Comparison of ENCODE assay signal across 7 cellular contexts in genomic region chr14:51828017-51828797, GRCh38. TPM values are rescaled to one million over a fixed set of nuclear protein-coding genes. Genes with fewer than 3 reads are reported as not detected.
DNase-seq lines count a peak whose midpoint lies in the region; ATAC-seq and TF ChIP-seq lines count a peak whose summit lies in the region.

No MANE protein-coding gene starts in this region.

- no peak overlapping the region for H3K4me3 ChIP-seq in Panc1 (ENCODE audit: low read depth in 2 of 2, low read length in 2 of 2)

- H3K27ac Mint-ChIP-seq in immature natural killer cell, result peak overlapping the region in 2 of 6 donors; percentile 14 to 67
- no peak overlapping the region for H3K27ac Mint-ChIP-seq in stimulated activated effector memory CD8-positive, alpha-beta T cell treated with anti-CD3 and anti-CD28 coated beads, Interleukin-12 subunit alpha, Interleukin-12 subunit beta, amount 100 ng/mL, for 72 hours

- peaks cover 0 to 3% (median 0%) of the 10 kb centered on the region in 3 donors for H3K36me3 Mint-ChIP-seq in immature natural killer cell
- no peaks in the 10 kb centered on the region for H3K36me3 Mint-ChIP-seq in stimulated activated effector memory CD8-positive, alpha-beta T cell treated with anti-CD3 and anti-CD28 coated beads, Interleukin-12 subunit alpha, Interleukin-12 subunit beta, amount 100 ng/mL, for 72 hours

- DNase-seq in Panc1 (ENCODE audit: low read depth, low spot score), result no peak
- DNase-seq in activated T-cell treated with anti-CD3 and anti-CD28 coated beads, Interleukin-2, amount 50 U/mL, for 48 hours, result peak; percentile 82 to 86
- peak; percentile 60 to 65 (median 64) for DNase-seq in immature natural killer cell
- DNase-seq in stimulated activated effector memory CD8-positive, alpha-beta T cell treated with anti-CD3 and anti-CD28 coated beads, Interleukin-12 subunit alpha, Interleukin-12 subunit beta, amount 100 ng/mL, for 72 hours (ENCODE audit: low spot score in 2 of 2), result peak; percentile 55 to 85
- DNase-seq in NCI-H526 (lab: John Stamatoyannopoulos, UW), result no peak

- no TSS peak for BruUV-seq in Panc1 (replicated peaks; lab: Mats Ljungman, UMichigan)

- H3K27ac ChIP-seq in Panc1 (ENCODE audit: low read length), result no peak overlapping the region

- peaks cover 0 to 7% (median under 1%) of the 10 kb centered on the region in 6 donors for H3K9me3 Mint-ChIP-seq in immature natural killer cell
- H3K9me3 Mint-ChIP-seq in stimulated activated effector memory CD8-positive, alpha-beta T cell treated with anti-CD3 and anti-CD28 coated beads, Interleukin-12 subunit alpha, Interleukin-12 subunit beta, amount 100 ng/mL, for 72 hours, result no peaks in the 10 kb centered on the region

- ATAC-seq in GM18873 (IDR thresholded peaks at IDR 0.05; ENCODE audit: low FRiP score, unreplicated experiment) (peak; percentile 87), HG02938 (IDR thresholded peaks at IDR 0.05; ENCODE audit: unreplicated experiment) (peak; percentile 75), Panc1 (peak; percentile 65; the same call in 1 of the 2 replicates)
- ATAC-seq in stimulated activated effector memory CD8-positive, alpha-beta T cell treated with anti-CD3 and anti-CD28 coated beads, Interleukin-12 subunit alpha, Interleukin-12 subunit beta, amount 100 ng/mL, for 72 hours, result peak; percentile 100

- no peaks in the 10 kb centered on the region for H3K36me3 ChIP-seq in Panc1 (ENCODE audit: control insufficient read depth, insufficient read depth, low read length)

- no peaks in the 10 kb centered on the region; the same call in 1 of the 2 replicates for H3K27me3 ChIP-seq in Panc1 (ENCODE audit: control insufficient read depth, insufficient read depth, low read length)

- H3K4me1 Mint-ChIP-seq in immature natural killer cell, result peaks cover 7% of the 10 kb centered on the region in 2 donors
- no peaks in the 10 kb centered on the region for H3K4me1 Mint-ChIP-seq in stimulated activated effector memory CD8-positive, alpha-beta T cell treated with anti-CD3 and anti-CD28 coated beads, Interleukin-12 subunit alpha, Interleukin-12 subunit beta, amount 100 ng/mL, for 72 hours

- TF ChIP-seq CTCF in Panc1 (IDR thresholded peaks at IDR 0.05), result no peak

- POLR2A ChIA-PET in Panc1 (lab: Charles Lee), result no interaction called here

- no peaks in the 10 kb centered on the region for H3K9me3 ChIP-seq in Panc1 (ENCODE audit: control insufficient read depth, insufficient read depth, low read depth, low read length)

- CTCF ChIA-PET in Panc1 (lab: Charles Lee), result no interaction called here

- intact Hi-C loops in Panc1 (cut with micrococcal nuclease; ENCODE audit: unreplicated experiment), result no loop called here

- H3K4me3 Mint-ChIP-seq in immature natural killer cell, result peak overlapping the region in 1 of 5 donors; percentile 17
- no peak overlapping the region for H3K4me3 Mint-ChIP-seq in stimulated activated effector memory CD8-positive, alpha-beta T cell treated with anti-CD3 and anti-CD28 coated beads, Interleukin-12 subunit alpha, Interleukin-12 subunit beta, amount 100 ng/mL, for 72 hours

- H3K27me3 Mint-ChIP-seq in immature natural killer cell (ENCODE audit: low read depth in 3 of 3), result no peaks in the 10 kb centered on the region

- in situ Hi-C loops in Panc1 (cut with HindIII; ENCODE audit: low pct_unique_long_range_greater_than_20kb, low sequenced_read_pairs), result no loop called here

- H3K4me1 ChIP-seq in Panc1 (ENCODE audit: control insufficient read depth, insufficient read depth, low read length), result no peaks in the 10 kb centered on the region

RNA-seq across cellular contexts. Expression of gene GNG2, which starts 32.2 kb away (rescaled TPM):
- 0.23 TPM for total RNA-seq in Panc1 (2021; ENCODE audit: unreplicated experiment)
- polyA plus RNA-seq in Panc1 (2012; ENCODE audit: insufficient read length), result not detected
- polyA plus RNA-seq in immature natural killer cell, result 100 to 1,000 TPM; 391 to 466 (median 462) TPM

Comparison
In these comparisons a context has a peak if more than half of its experiments do, and no peak if none do; other contexts are left out.
1. DNase-seq: peak in activated T-cell treated with anti-CD3 and anti-CD28 coated beads, Interleukin-2, amount 50 U/mL, for 48 hours (2 of 2), immature natural killer cell (3 of 3) and stimulated activated effector memory CD8-positive, alpha-beta T cell treated with anti-CD3 and anti-CD28 coated beads, Interleukin-12 subunit alpha, Interleukin-12 subunit beta, amount 100 ng/mL, for 72 hours (2 of 2); none in Panc1 (single experiment) and NCI-H526 (0 of 2).
2. Peak in every context shown above with its lines, with median percentiles within 50 percentile points of each other: ATAC-seq.